In genomic region chr4:84239278-84239845, GRCh38 we compare ENCODE assay signal across 1 cellular context.
TF ChIP-seq lines count a peak whose summit lies in the region.

No MANE protein-coding gene starts in this region.

TF ChIP-seq in WTC11, 78 proteins besides CTCF, POLR2A, EP300 and RAD21 (continued from another document):
- TF ChIP-seq, protein P1, sequence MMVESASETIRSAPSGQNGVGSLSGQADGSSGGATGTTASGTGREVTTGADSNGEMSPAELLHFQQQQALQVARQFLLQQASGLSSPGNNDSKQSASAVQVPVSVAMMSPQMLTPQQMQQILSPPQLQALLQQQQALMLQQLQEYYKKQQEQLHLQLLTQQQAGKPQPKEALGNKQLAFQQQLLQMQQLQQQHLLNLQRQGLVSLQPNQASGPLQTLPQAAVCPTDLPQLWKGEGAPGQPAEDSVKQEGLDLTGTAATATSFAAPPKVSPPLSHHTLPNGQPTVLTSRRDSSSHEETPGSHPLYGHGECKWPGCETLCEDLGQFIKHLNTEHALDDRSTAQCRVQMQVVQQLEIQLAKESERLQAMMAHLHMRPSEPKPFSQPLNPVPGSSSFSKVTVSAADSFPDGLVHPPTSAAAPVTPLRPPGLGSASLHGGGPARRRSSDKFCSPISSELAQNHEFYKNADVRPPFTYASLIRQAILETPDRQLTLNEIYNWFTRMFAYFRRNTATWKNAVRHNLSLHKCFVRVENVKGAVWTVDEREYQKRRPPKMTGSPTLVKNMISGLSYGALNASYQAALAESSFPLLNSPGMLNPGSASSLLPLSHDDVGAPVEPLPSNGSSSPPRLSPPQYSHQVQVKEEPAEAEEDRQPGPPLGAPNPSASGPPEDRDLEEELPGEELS (CRISPR knock-in tag; IDR thresholded peaks at IDR 0.05) = no peak
- TF ChIP-seq ETV6 (CRISPR knock-in tag; IDR thresholded peaks at IDR 0.05) (no peak), ZNF138 (CRISPR knock-in tag; conservative IDR thresholded peaks at IDR 0.05) (no peak), ZMAT4 (CRISPR knock-in tag; IDR thresholded peaks at IDR 0.05) (no peak), ZNF317 (CRISPR knock-in tag; IDR thresholded peaks at IDR 0.05; ENCODE audit: borderline replicate concordance, low read depth) (no peak), ZNF671 (CRISPR knock-in tag; IDR thresholded peaks at IDR 0.05) (no peak)
- TF ChIP-seq, protein P2, sequence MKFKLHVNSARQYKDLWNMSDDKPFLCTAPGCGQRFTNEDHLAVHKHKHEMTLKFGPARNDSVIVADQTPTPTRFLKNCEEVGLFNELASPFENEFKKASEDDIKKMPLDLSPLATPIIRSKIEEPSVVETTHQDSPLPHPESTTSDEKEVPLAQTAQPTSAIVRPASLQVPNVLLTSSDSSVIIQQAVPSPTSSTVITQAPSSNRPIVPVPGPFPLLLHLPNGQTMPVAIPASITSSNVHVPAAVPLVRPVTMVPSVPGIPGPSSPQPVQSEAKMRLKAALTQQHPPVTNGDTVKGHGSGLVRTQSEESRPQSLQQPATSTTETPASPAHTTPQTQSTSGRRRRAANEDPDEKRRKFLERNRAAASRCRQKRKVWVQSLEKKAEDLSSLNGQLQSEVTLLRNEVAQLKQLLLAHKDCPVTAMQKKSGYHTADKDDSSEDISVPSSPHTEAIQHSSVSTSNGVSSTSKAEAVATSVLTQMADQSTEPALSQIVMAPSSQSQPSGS (CRISPR knock-in tag; IDR thresholded peaks at IDR 0.05; ENCODE audit: borderline replicate concordance, low read depth) = no peak
- TF ChIP-seq, protein P3, sequence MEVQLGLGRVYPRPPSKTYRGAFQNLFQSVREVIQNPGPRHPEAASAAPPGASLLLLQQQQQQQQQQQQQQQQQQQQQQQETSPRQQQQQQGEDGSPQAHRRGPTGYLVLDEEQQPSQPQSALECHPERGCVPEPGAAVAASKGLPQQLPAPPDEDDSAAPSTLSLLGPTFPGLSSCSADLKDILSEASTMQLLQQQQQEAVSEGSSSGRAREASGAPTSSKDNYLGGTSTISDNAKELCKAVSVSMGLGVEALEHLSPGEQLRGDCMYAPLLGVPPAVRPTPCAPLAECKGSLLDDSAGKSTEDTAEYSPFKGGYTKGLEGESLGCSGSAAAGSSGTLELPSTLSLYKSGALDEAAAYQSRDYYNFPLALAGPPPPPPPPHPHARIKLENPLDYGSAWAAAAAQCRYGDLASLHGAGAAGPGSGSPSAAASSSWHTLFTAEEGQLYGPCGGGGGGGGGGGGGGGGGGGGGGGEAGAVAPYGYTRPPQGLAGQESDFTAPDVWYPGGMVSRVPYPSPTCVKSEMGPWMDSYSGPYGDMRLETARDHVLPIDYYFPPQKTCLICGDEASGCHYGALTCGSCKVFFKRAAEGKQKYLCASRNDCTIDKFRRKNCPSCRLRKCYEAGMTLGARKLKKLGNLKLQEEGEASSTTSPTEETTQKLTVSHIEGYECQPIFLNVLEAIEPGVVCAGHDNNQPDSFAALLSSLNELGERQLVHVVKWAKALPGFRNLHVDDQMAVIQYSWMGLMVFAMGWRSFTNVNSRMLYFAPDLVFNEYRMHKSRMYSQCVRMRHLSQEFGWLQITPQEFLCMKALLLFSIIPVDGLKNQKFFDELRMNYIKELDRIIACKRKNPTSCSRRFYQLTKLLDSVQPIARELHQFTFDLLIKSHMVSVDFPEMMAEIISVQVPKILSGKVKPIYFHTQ (CRISPR knock-in tag; IDR thresholded peaks at IDR 0.05) = no peak
TF ChIP-seq in WTC11: peak in this region for 0.
